Comparison of ENCODE assay signal across 1 cellular context in the genomic region with DNA sequence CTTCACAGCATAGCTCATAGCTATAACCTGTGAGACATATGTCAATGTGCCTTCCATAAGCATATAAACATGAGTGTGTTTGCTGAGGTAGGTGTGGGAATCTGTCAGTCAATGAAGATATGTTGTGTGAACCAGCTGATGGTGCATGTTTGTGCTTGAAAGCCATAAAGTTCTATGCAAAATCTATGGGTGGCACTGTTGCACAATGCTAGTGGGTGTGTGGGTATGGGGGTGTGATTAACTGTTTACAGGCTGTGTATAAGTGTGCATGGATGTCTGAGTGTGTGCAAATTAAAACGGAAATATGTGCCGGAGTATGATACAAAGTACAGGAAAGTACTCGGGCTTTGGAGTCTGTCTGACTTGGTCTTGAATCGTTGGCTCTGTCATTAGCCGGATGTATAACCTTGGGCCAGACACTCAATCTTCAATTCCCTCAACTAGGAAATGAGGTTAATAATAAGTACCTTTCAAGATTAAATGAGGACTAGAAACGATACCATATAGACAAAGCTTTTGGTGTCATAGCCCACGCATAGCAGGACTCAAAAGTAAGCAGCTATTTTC.
TF ChIP-seq lines count a peak whose summit lies in the region.

No MANE protein-coding gene starts in this region.

TF ChIP-seq in endothelial cell of umbilical vein, 7 proteins besides CTCF, POLR2A, EP300 and RAD21 (continued from another document):
- no peak for TF ChIP-seq EZH2 (IDR thresholded peaks at IDR 0.05; ENCODE audit: borderline replicate concordance, low read depth, low read length, severe bottlenecking)
- no peak for TF ChIP-seq GATA2 (IDR thresholded peaks at IDR 0.05; ENCODE audit: insufficient read depth, insufficient read length, low read depth, low read length)
